In the genomic region with DNA sequence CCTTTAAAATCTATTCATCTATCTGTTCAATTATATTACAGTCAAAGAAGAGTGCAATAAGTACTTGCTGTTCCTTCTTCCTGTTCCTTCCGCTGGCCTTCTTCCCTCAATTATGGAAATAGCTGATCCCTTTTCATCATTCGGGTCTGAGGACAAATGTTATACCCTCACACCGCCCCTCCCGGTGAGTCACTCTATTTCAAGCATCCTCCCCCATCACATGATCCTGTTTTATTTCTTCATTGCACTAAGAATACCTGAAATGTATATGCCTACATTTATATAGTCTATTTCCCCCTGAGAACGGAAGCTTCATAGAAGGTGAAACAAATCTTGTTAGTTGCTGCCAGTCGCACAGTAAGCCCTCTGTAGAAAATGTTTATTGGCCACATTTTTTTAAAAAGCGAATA, we compare ENCODE assay signal across 8 cellular contexts. TPM values are rescaled to one million over a fixed set of nuclear protein-coding genes. Genes with fewer than 3 reads are reported as not detected.
DNase-seq lines count a peak whose midpoint lies in the region; ATAC-seq and TF ChIP-seq lines count a peak whose summit lies in the region.

No MANE protein-coding gene starts in this region.

- H3K36me3 ChIP-seq in H7 (replicated peaks; ENCODE audit: control insufficient read depth, insufficient read depth, low read length) (no peaks in the 10 kb centered on the region; the same call in 1 of the 2 replicates), RWPE2 (ENCODE audit: low read depth) (peaks cover 66% of the 10 kb centered on the region), colonic mucosa (no peaks in the 10 kb centered on the region), neural cell (ENCODE audit: insufficient read depth, low read length) (no peaks in the 10 kb centered on the region)

- H3K27me3 ChIP-seq in AG04450 (ENCODE audit: control insufficient read depth, insufficient read depth, low read length) (no peaks in the 10 kb centered on the region), H7 (ENCODE audit: control insufficient read depth, insufficient read depth, low read length) (no peaks in the 10 kb centered on the region), RWPE2 (ENCODE audit: insufficient read depth, poor library complexity, severe bottlenecking) (no peaks in the 10 kb centered on the region), colonic mucosa (no peaks in the 10 kb centered on the region), neural cell (ENCODE audit: insufficient read depth, low read depth, low read length) (no peaks in the 10 kb centered on the region)

- H4K20me1 ChIP-seq in neural cell (ENCODE audit: insufficient read depth), result peaks cover 8% of the 10 kb centered on the region

- H3K9me3 Mint-ChIP-seq in immature natural killer cell, result peaks cover 0 to 3% (median 0%) of the 10 kb centered on the region in 6 donors

- H3K4me3 Mint-ChIP-seq in immature natural killer cell, result no peak overlapping the region

- H3K36me3 Mint-ChIP-seq in immature natural killer cell, result peaks cover 0 to 6% (median 0%) of the 10 kb centered on the region in 3 donors

- TF ChIP-seq CTCF in AG04450 (IDR thresholded peaks at IDR 0.05; ENCODE audit: low read depth, low read length) (no peak), RWPE2 (IDR thresholded peaks at IDR 0.05; ENCODE audit: poor library complexity, severe bottlenecking) (no peak), colonic mucosa (IDR thresholded peaks at IDR 0.05) (no peak), neural cell (IDR thresholded peaks at IDR 0.05; ENCODE audit: poor library complexity, severe bottlenecking) (no peak)

- DNase-seq in AG04450 (ENCODE audit: low read depth, low spot score), result no peak
- DNase-seq in H7, result no peak
- DNase-seq in RWPE2 (ENCODE audit: low spot score), result no peak
- peak; percentile 58 for DNase-seq in colonic mucosa
- no peak for DNase-seq in immature natural killer cell
- DNase-seq in hippocampal formation (lab: John Stamatoyannopoulos, UW), result no peak

- H3K9ac ChIP-seq in colonic mucosa (ENCODE audit: low read depth in 2 of 2, low read length in 2 of 2) (peak overlapping the region in 1 of 2 donors; percentile 91), neural cell (ENCODE audit: low read length) (peak overlapping the region; percentile 97)

- H3K4me2 ChIP-seq in neural cell (ENCODE audit: low read length), result peak overlapping the region; percentile 96

- peaks cover 19 to 26% of the 10 kb centered on the region in 2 donors for H3K4me1 Mint-ChIP-seq in immature natural killer cell

- H3K4me1 ChIP-seq in RWPE2 (ENCODE audit: insufficient read depth, poor library complexity, severe bottlenecking) (peaks cover 57% of the 10 kb centered on the region), colonic mucosa (no peaks in the 10 kb centered on the region)

- intact Hi-C loops in colonic mucosa (cut with DNase I), result loop anchor here (10.0 kb wide), 1 partner anchor 112 kb away; no protein-coding TSS in a partner anchor

- H3K27me3 Mint-ChIP-seq in immature natural killer cell (ENCODE audit: low read depth in 3 of 3), result peaks cover 4 to 10% (median 5%) of the 10 kb centered on the region in 3 donors

- H3K79me2 ChIP-seq in neural cell (replicated peaks; ENCODE audit: insufficient read depth, low read length), result peaks cover 85% of the 10 kb centered on the region

- no peak overlapping the region for H2AFZ ChIP-seq in neural cell (ENCODE audit: low read depth, low read length)

- peaks cover 4% of the 10 kb centered on the region; the same call in 1 of the 2 replicates for H3K9me3 ChIP-seq in AG04450 (ENCODE audit: control insufficient read depth, insufficient read depth, low read length)
- no peaks in the 10 kb centered on the region for H3K9me3 ChIP-seq in RWPE2 (ENCODE audit: severe bottlenecking)
- H3K9me3 ChIP-seq in colonic mucosa, result no peaks in the 10 kb centered on the region
- no peaks in the 10 kb centered on the region for H3K9me3 ChIP-seq in neural cell (ENCODE audit: low read length)

- POLR2A ChIA-PET in AG04450 (lab: Yijun Ruan, JAX), result no interaction called here

- TF ChIP-seq EP300 in neural cell (conservative IDR thresholded peaks at IDR 0.05; ENCODE audit: poor library complexity, severe bottlenecking), result no peak

- no peaks in the 10 kb centered on the region for H3K9me2 ChIP-seq in neural cell (ENCODE audit: insufficient read depth, low read length)

- H3K27ac ChIP-seq in AG04450 (ENCODE audit: low read depth, low read length), result no peak overlapping the region
- peak overlapping the region; percentile 96 for H3K27ac ChIP-seq in RWPE2 (ENCODE audit: poor library complexity, severe bottlenecking)
- peak overlapping the region; percentile 86 for H3K27ac ChIP-seq in colonic mucosa
- peak overlapping the region; percentile 94 for H3K27ac ChIP-seq in neural cell (ENCODE audit: low read length)

- peak overlapping the region; percentile 87 for H3K4me3 ChIP-seq in AG04450 (ENCODE audit: low read depth, low read length)
- peak overlapping the region; percentile 96 for H3K4me3 ChIP-seq in H7 (ENCODE audit: insufficient read depth, low read depth, low read length)
- peak overlapping the region; percentile 79 for H3K4me3 ChIP-seq in RWPE2 (ENCODE audit: severe bottlenecking)
- peak overlapping the region; percentile 64 for H3K4me3 ChIP-seq in colonic mucosa
- peak overlapping the region; percentile 84 for H3K4me3 ChIP-seq in neural cell (ENCODE audit: low read length)

- no peaks in the 10 kb centered on the region for H3F3A ChIP-seq in neural cell (ENCODE audit: insufficient read depth, low read length, poor library complexity, severe bottlenecking)

- no peak overlapping the region for H3K27ac Mint-ChIP-seq in immature natural killer cell

- no peak for TF ChIP-seq RAD21 in neural cell (conservative IDR thresholded peaks at IDR 0.05)

- ATAC-seq in RWPE2 (ENCODE audit: low read depth), result peak; percentile 17; the same call in 2 of the 3 replicates
- ATAC-seq in GM18868 (IDR thresholded peaks at IDR 0.05; ENCODE audit: unreplicated experiment), result no peak

- CTCF ChIA-PET in AG04450 (lab: Charles Lee), result interaction anchor here (1.5 kb wide), 1 partner anchor 141 kb away, joined by 3 read pairs; no protein-coding TSS in a partner anchor

TF ChIP-seq in neural cell, 6 proteins besides CTCF, POLR2A, EP300 and RAD21:
- TF ChIP-seq POLR2AphosphoS5 (IDR thresholded peaks at IDR 0.05), result peak; percentile 34
- TF ChIP-seq MXI1 (conservative IDR thresholded peaks at IDR 0.05; ENCODE audit: poor library complexity, severe bottlenecking), result no peak

RNA-seq across cellular contexts. Expression of a gene that starts 2.5 kb away (rescaled TPM):
- polyA plus RNA-seq in AG04450 (2011; rRNA removed) (96.9 and 136 TPM in 2 replicates), neural cell (115 and 124 TPM in 2 replicates), immature natural killer cell (100 to 1,000 TPM; 173 to 234 (median 210) TPM)
- polyA minus RNA-seq in AG04450 (2011; rRNA and poly(A)+ RNA removed), result 122 and 177 TPM in 2 replicates
- 95.8 and 108 TPM in 2 replicates for total RNA-seq in H7 (2014; rRNA removed; shearing (Covaris generic))
- 100 to 1,000 TPM; 117 to 118 TPM for total RNA-seq in colonic mucosa
- polyA minus RNA-seq in neural cell, result 410 and 423 TPM in 2 replicates
